Comparison of ENCODE assay signal across 1 cellular context in genomic region chr19:40265055-40265762, GRCh38.
TF ChIP-seq lines count a peak whose summit lies in the region.

No MANE protein-coding gene starts in this region.

TF ChIP-seq in HEK293, 187 proteins besides CTCF, POLR2A, EP300 and RAD21:
- TF ChIP-seq ZBTB48 (tag by site-specific recombination; IDR thresholded peaks at IDR 0.05) (no peak), ZNF26 (tag by site-specific recombination; IDR thresholded peaks at IDR 0.05) (no peak), GLIS1 (tag by site-specific recombination; IDR thresholded peaks at IDR 0.05) (no peak)
- TF ChIP-seq, protein P1, sequence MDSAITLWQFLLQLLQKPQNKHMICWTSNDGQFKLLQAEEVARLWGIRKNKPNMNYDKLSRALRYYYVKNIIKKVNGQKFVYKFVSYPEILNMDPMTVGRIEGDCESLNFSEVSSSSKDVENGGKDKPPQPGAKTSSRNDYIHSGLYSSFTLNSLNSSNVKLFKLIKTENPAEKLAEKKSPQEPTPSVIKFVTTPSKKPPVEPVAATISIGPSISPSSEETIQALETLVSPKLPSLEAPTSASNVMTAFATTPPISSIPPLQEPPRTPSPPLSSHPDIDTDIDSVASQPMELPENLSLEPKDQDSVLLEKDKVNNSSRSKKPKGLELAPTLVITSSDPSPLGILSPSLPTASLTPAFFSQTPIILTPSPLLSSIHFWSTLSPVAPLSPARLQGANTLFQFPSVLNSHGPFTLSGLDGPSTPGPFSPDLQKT (IDR thresholded peaks at IDR 0.05; ENCODE audit: borderline replicate concordance, low read depth, low read length), result no peak
- TF ChIP-seq, protein P2, sequence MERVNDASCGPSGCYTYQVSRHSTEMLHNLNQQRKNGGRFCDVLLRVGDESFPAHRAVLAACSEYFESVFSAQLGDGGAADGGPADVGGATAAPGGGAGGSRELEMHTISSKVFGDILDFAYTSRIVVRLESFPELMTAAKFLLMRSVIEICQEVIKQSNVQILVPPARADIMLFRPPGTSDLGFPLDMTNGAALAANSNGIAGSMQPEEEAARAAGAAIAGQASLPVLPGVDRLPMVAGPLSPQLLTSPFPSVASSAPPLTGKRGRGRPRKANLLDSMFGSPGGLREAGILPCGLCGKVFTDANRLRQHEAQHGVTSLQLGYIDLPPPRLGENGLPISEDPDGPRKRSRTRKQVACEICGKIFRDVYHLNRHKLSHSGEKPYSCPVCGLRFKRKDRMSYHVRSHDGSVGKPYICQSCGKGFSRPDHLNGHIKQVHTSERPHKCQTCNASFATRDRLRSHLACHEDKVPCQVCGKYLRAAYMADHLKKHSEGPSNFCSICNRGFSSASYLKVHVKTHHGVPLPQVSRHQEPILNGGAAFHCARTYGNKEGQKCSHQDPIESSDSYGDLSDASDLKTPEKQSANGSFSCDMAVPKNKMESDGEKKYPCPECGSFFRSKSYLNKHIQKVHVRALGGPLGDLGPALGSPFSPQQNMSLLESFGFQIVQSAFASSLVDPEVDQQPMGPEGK (tag by site-specific recombination; IDR thresholded peaks at IDR 0.05), result no peak
- TF ChIP-seq, protein P3, sequence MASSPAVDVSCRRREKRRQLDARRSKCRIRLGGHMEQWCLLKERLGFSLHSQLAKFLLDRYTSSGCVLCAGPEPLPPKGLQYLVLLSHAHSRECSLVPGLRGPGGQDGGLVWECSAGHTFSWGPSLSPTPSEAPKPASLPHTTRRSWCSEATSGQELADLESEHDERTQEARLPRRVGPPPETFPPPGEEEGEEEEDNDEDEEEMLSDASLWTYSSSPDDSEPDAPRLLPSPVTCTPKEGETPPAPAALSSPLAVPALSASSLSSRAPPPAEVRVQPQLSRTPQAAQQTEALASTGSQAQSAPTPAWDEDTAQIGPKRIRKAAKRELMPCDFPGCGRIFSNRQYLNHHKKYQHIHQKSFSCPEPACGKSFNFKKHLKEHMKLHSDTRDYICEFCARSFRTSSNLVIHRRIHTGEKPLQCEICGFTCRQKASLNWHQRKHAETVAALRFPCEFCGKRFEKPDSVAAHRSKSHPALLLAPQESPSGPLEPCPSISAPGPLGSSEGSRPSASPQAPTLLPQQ (tag by site-specific recombination; IDR thresholded peaks at IDR 0.05), result no peak
